ENCODE assay signal across 1 cellular context in genomic region chr13:79812070-79812850, GRCh38.
A peak's percentile ranks its signal among the peaks of the same experiment; 100 is the strongest.
TF ChIP-seq lines count a peak whose summit lies in the region.

No MANE protein-coding gene starts in this region.

TF ChIP-seq in GM12878, 131 proteins besides CTCF, POLR2A, EP300 and RAD21 (continued from another document):
- no peak for TF ChIP-seq SUPT20H (IDR thresholded peaks at IDR 0.05; ENCODE audit: borderline replicate concordance, control insufficient read depth, low read depth, low read length)
- peak; percentile 68; the same call in 1 of the 2 replicates for TF ChIP-seq SPI1 (IDR thresholded peaks at IDR 0.05; ENCODE audit: borderline replicate concordance, insufficient read depth, low read depth, low read length)
- peak; percentile 80 for TF ChIP-seq ZNF217 (IDR thresholded peaks at IDR 0.05)
- no peak for TF ChIP-seq PML (IDR thresholded peaks at IDR 0.05; ENCODE audit: low read length)
- TF ChIP-seq KLF5 (IDR thresholded peaks at IDR 0.05; ENCODE audit: partially characterized antibody), result no peak
- no peak for TF ChIP-seq STAT3 (IDR thresholded peaks at IDR 0.05; ENCODE audit: low read depth, low read length)
- no peak for TF ChIP-seq NR2C2 (IDR thresholded peaks at IDR 0.05; ENCODE audit: borderline replicate concordance, control insufficient read depth, insufficient read length, low read depth)
- TF ChIP-seq BCL3 (IDR thresholded peaks at IDR 0.05; ENCODE audit: borderline replicate concordance, insufficient read depth, low read depth, low read length, poor library complexity, severe bottlenecking), result no peak
- TF ChIP-seq CHD4 (IDR thresholded peaks at IDR 0.05), result no peak
